8 cellular contexts compared by ENCODE assay signal in the genomic region with DNA sequence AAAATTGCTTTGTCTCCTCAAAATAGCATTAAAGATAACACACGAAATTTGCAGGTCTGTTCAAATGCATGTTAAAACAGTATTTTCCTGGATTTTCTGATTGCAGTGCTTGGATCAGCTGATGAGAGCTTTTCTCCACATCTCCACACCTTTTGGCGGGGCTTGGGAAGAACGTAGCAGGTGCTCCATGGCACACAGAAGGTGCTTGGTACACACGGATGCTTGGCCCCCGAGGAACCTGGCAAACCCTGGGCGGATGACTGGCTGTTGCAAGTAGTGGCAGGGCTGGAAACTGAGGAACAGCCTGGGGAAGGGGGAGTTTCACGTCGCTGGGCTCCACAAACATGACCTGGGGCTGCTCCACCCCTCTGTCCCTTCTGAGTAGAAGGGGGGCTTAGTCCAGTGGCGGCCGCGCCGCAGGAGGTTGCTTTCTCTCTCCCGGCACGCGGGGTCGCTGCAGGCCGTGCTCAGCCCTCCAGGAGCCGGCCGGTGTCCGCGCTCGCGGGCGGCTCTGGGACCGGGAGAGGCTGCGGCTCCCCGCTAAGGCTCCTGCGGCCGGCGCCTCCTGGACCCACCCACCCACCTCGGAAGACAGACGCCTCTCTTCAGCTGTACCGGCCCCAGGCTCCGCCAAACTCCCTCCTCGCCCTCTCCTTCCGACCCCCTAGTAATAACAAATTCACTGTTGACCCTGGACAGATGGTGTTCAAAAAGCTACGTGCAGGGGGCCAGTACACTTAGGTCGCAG.
A peak's percentile ranks its signal among the peaks of the same experiment; 100 is the strongest.
DNase-seq lines count a peak whose midpoint lies in the region; ATAC-seq and TF ChIP-seq lines count a peak whose summit lies in the region.

No MANE protein-coding gene starts in this region.

- H3K4me3 Mint-ChIP-seq in activated naive CD4-positive, alpha-beta T cell treated with anti-CD3 and anti-CD28 coated beads for 36 hours, result no peak overlapping the region

- no peak overlapping the region for H3K27ac Mint-ChIP-seq in activated naive CD4-positive, alpha-beta T cell treated with anti-CD3 and anti-CD28 coated beads for 36 hours

- intact Hi-C loops in activated naive CD4-positive, alpha-beta T cell treated with anti-CD3 and anti-CD28 coated beads for 36 hours (cut with micrococcal nuclease), result no loop called here

- peaks cover 19% of the 10 kb centered on the region for H3K27me3 Mint-ChIP-seq in activated naive CD4-positive, alpha-beta T cell treated with anti-CD3 and anti-CD28 coated beads for 36 hours (ENCODE audit: low read depth)

- ATAC-seq in GM19455 (IDR thresholded peaks at IDR 0.05; ENCODE audit: unreplicated experiment), result no peak

- TF ChIP-seq CTCF in C4-2B (conservative IDR thresholded peaks at IDR 0.05) (peak; percentile 71), GM20000 (IDR thresholded peaks at IDR 0.05; ENCODE audit: extremely low read depth, missing control alignments) (peak; percentile 48)

- H3K4me1 Mint-ChIP-seq in activated naive CD4-positive, alpha-beta T cell treated with anti-CD3 and anti-CD28 coated beads for 36 hours (ENCODE audit: low read depth), result no peaks in the 10 kb centered on the region

- H3K27ac ChIP-seq in C4-2B, result no peak overlapping the region

- no peaks in the 10 kb centered on the region for H3K9me3 Mint-ChIP-seq in activated naive CD4-positive, alpha-beta T cell treated with anti-CD3 and anti-CD28 coated beads for 36 hours

- CTCF ChIA-PET in activated naive CD4-positive, alpha-beta T cell treated with anti-CD3 and anti-CD28 coated beads for 36 hours (lab: Charles Lee), result no interaction called here

- no peaks in the 10 kb centered on the region for H3K36me3 Mint-ChIP-seq in activated naive CD4-positive, alpha-beta T cell treated with anti-CD3 and anti-CD28 coated beads for 36 hours (ENCODE audit: low read depth)

- DNase-seq in GM20000 (ENCODE audit: low spot score) (peak; percentile 61), NCI-H69 (lab: John Stamatoyannopoulos, UW) (peak; percentile 75), ecto neural progenitor cell (ENCODE audit: low spot score) (peak; percentile 85), lung microvascular endothelial cell (ENCODE audit: low read depth in 2 of 2) (peak; percentile 49 to 61), NCI-H2171 treated with DMSO at 0.1 percent for 48 hours (lab: John Stamatoyannopoulos, UW) (no peak)
- no peak for DNase-seq in activated naive CD4-positive, alpha-beta T cell treated with anti-CD3 and anti-CD28 coated beads for 36 hours

Comparison
In these comparisons a context has a peak if more than half of its experiments do, and no peak if none do; other contexts are left out.
1. DNase-seq: peak in GM20000 (single experiment), NCI-H69 (single experiment), ecto neural progenitor cell (single experiment) and lung microvascular endothelial cell (2 of 2); none in activated naive CD4-positive, alpha-beta T cell treated with anti-CD3 and anti-CD28 coated beads for 36 hours (single experiment) and NCI-H2171 treated with DMSO at 0.1 percent for 48 hours (single experiment).